ENCODE assay signal across 8 cellular contexts in the genomic region with DNA sequence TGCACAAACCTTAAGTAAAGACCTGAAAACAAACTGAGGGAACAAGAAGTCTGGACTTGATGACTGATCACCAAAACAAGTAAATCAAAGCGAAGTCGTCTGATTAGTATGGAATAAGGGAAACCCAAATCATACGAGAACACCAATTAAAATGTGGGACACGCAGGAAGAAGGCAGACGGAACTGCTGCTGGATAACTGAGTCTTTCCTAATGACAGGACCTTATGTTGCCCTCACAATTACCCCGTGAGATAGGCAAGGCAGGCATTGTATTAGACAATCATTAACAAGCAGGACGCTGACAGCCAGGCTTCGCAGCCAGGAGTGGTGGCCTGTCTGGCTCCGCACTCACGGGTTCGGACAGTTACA. TPM values are rescaled to one million over a fixed set of nuclear protein-coding genes. Genes with fewer than 3 reads are reported as not detected.
A peak's percentile ranks its signal among the peaks of the same experiment; 100 is the strongest.
DNase-seq lines count a peak whose midpoint lies in the region; ATAC-seq lines count a peak whose summit lies in the region.

No MANE protein-coding gene starts in this region.

- no peaks in the 10 kb centered on the region for H3K9me3 ChIP-seq in thymus (ENCODE audit: control insufficient read depth)

- H3K36me3 Mint-ChIP-seq in activated CD4-positive, alpha-beta T cell treated with anti-CD3 and anti-CD28 coated beads for 36 hours (ENCODE audit: low read depth), result peaks cover 1% of the 10 kb centered on the region

- peak overlapping the region; percentile 90 for H3K4me3 Mint-ChIP-seq in activated CD4-positive, alpha-beta T cell treated with anti-CD3 and anti-CD28 coated beads for 36 hours

- peak overlapping the region; percentile 74 for H3K4me3 ChIP-seq in thymus (ENCODE audit: low read length)

- H3K27ac Mint-ChIP-seq in activated CD4-positive, alpha-beta T cell treated with anti-CD3 and anti-CD28 coated beads for 36 hours, result peak overlapping the region; percentile 96

- 1 to 4% (median 3%) methylated on average over 11 of the region's 11 CpGs for WGBS in adipose tissue, 3 donors
- WGBS in thymus, result 9% methylated on average over 11 of the region's 11 CpGs

- H3K27ac ChIP-seq in adipose tissue (ENCODE audit: low read depth, low read length) (peak overlapping the region; percentile 78), thymus (ENCODE audit: low read depth) (peak overlapping the region; percentile 83)

- peaks cover 13% of the 10 kb centered on the region for H3K4me1 ChIP-seq in thymus (ENCODE audit: control insufficient read depth, insufficient read depth, low read length)

- no peaks in the 10 kb centered on the region for H3K27me3 Mint-ChIP-seq in activated CD4-positive, alpha-beta T cell treated with anti-CD3 and anti-CD28 coated beads for 36 hours

- H3K9me3 Mint-ChIP-seq in activated CD4-positive, alpha-beta T cell treated with anti-CD3 and anti-CD28 coated beads for 36 hours (ENCODE audit: low read depth), result no peaks in the 10 kb centered on the region

- intact Hi-C loops in activated CD4-positive, alpha-beta T cell treated with anti-CD3 and anti-CD28 coated beads for 36 hours (cut with DNase I, micrococcal nuclease), result loop anchor here (1.0 to 5.0 kb wide), 7 partner anchors 17 to 813 kb away; partner anchors contain the start of genes HSPE1 (in 2 of the 2), MARS2 (in 2 of the 2), SF3B1 (in 2 of the 2) and CCDC150 (in 1 of the 2)
- intact Hi-C loops in left colon (cut with DNase I, micrococcal nuclease), result no loop called here

- peaks cover 37% of the 10 kb centered on the region for H3K4me1 Mint-ChIP-seq in activated CD4-positive, alpha-beta T cell treated with anti-CD3 and anti-CD28 coated beads for 36 hours

- ATAC-seq in activated CD4-positive, alpha-beta T cell treated with anti-CD3 and anti-CD28 coated beads for 36 hours, result no peak
- peak; percentile 63 for ATAC-seq in left colon
- no peak for ATAC-seq in HG03108 (IDR thresholded peaks at IDR 0.05; ENCODE audit: unreplicated experiment)
- no peak for ATAC-seq in esophagus mucosa
- no peak for ATAC-seq in GM19328 (IDR thresholded peaks at IDR 0.05; ENCODE audit: unreplicated experiment)

- POLR2A ChIA-PET in activated CD4-positive, alpha-beta T cell treated with anti-CD3 and anti-CD28 coated beads for 36 hours (lab: Charles Lee), result interaction anchor here (0.6 to 2.0 kb wide), 10 partner anchors 9 to 76 kb away, joined by 3 to 29 read pairs (median 6); partner anchors contain the start of genes HSPD1, HSPE1, MOB4 and SF3B1

- CTCF ChIA-PET in activated CD4-positive, alpha-beta T cell treated with anti-CD3 and anti-CD28 coated beads for 36 hours (lab: Charles Lee), result interaction anchor here (0.7 to 1.1 kb wide), 4 partner anchors 16 to 319 kb away, joined by 3 to 6 read pairs (median 4); no protein-coding TSS in a partner anchor

- H3K27me3 ChIP-seq in thymus (ENCODE audit: control insufficient read depth, insufficient read depth), result no peaks in the 10 kb centered on the region

- no peak for DNase-seq in activated CD4-positive, alpha-beta T cell treated with anti-CD3 and anti-CD28 coated beads for 36 hours
- DNase-seq in activated CD4-positive, alpha-beta T cell treated with anti-CD3 and anti-CD28 coated beads for 1 hour, result no peak
- no peak for DNase-seq in left colon

- no peaks in the 10 kb centered on the region for H3K36me3 ChIP-seq in thymus (ENCODE audit: control insufficient read depth, insufficient read depth)

RNA-seq across cellular contexts. Expression of gene COQ10B, which starts 0.6 kb away (rescaled TPM):
- total RNA-seq in activated CD4-positive, alpha-beta T cell treated with anti-CD3 and anti-CD28 coated beads for 36 hours, result 10 to 100 TPM in 1 of 2 experiments, 1 to 10 TPM in 1; 9.7 to 13.3 TPM
- 10 to 100 TPM in 2 of 3 donors, 1 to 10 TPM in 1; 8.2 to 39.9 (median 25.4) TPM for polyA plus RNA-seq in adipose tissue
- total RNA-seq in left colon, result 10 to 100 TPM; 29.2 to 32.4 TPM
- polyA plus RNA-seq in thymus, result 21.3 TPM
- 12.8 TPM for total RNA-seq in esophagus mucosa

RNA-seq across cellular contexts. Expression of gene SF3B1, which starts 17.9 kb away (rescaled TPM):
- 100 to 1,000 TPM; 262 to 277 TPM for total RNA-seq in activated CD4-positive, alpha-beta T cell treated with anti-CD3 and anti-CD28 coated beads for 36 hours
- polyA plus RNA-seq in adipose tissue (100 to 1,000 TPM in 2 of 3 donors, 10 to 100 TPM in 1; 82.5 to 113 (median 109) TPM), thymus (578 TPM)
- total RNA-seq in left colon (100 to 1,000 TPM; 193 to 201 TPM), esophagus mucosa (113 TPM)

RNA-seq across cellular contexts. Expression of gene HSPD1, which starts 46.9 kb away (rescaled TPM):
- 1,000 to 10,000 TPM in 1 of 2 experiments, 100 to 1,000 TPM in 1; 872 to 1,138 TPM for total RNA-seq in activated CD4-positive, alpha-beta T cell treated with anti-CD3 and anti-CD28 coated beads for 36 hours
- polyA plus RNA-seq in adipose tissue, result 100 to 1,000 TPM; 199 to 314 (median 237) TPM
- total RNA-seq in left colon, result 100 to 1,000 TPM; 152 to 175 TPM
- polyA plus RNA-seq in thymus, result 159 TPM
- total RNA-seq in esophagus mucosa, result 127 TPM

RNA-seq across cellular contexts. Expression of gene HSPE1, which starts 47.4 kb away (rescaled TPM):
- total RNA-seq in activated CD4-positive, alpha-beta T cell treated with anti-CD3 and anti-CD28 coated beads for 36 hours, result 100 to 1,000 TPM; 250 to 356 TPM
- 100 to 1,000 TPM in 2 of 3 donors, 10 to 100 TPM in 1; 75.1 to 225 (median 199) TPM for polyA plus RNA-seq in adipose tissue
- total RNA-seq in left colon, result 10 to 100 TPM; 83.1 to 92.2 TPM
- polyA plus RNA-seq in thymus, result 124 TPM
- 63.5 TPM for total RNA-seq in esophagus mucosa

Comparison
In these comparisons a context has a peak if more than half of its experiments do, and no peak if none do; other contexts are left out.
1. intact Hi-C loops: an anchor here in activated CD4-positive, alpha-beta T cell treated with anti-CD3 and anti-CD28 coated beads for 36 hours (1.0 to 5.0 kb wide); none called in left colon.